In the genomic region with DNA sequence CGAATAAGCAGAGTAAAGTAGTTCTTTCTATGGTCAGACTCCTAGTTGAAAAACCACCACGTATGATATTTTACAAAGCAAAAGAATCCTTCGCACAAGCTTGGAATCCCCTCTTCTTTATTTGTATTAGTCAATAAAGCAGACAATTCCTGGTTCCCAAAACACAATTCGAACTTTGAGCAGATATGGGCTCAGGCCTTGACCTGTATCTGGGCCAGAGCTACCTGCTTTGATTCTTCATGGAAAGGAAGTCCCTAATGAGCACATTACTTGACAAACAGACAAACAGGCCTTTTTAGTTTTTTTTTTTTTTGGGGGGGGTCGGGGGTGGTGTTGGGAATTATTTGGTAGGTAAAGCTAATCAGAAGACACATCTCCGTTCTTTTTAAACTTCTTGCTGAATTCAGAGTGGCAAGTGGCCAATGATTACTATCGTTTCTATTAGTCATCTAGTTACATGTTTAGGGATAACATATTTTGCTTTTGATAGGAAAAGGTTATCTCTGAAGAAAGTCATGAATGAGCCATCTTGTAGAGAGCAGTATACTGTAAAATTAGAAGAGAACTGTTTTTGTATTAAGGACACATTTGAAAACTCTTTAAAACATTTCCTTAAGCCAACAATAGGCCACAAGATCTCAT, we compare ENCODE assay signal across 29 cellular contexts.
"Had no signal": no experiment of that assay in that cellular context is flagged by ENCODE, and none has a peak within 500 bp of the region (broad histone marks: within the 10 kb centered on the region; RNA-seq: fewer than 3 reads in every experiment).

No MANE protein-coding gene starts in this region.

- H3K4me1 Mint-ChIP-seq: naive B cell, neural progenitor cell had no signal

- H3K36me3 ChIP-seq: ascending aorta, brain microvascular endothelial cell, gastrocnemius medialis, neural progenitor cell, stomach, thyroid gland, upper lobe of left lung, vagina had no signal

- H3K9me3 ChIP-seq: gastrocnemius medialis, stomach, thyroid gland, upper lobe of left lung, vagina had no signal

- H3K4me2 ChIP-seq: neural progenitor cell had no signal

- H3K27ac ChIP-seq: ascending aorta, brain microvascular endothelial cell, gastrocnemius medialis, neural progenitor cell, stomach, thyroid gland, upper lobe of left lung, vagina, VCaP had no signal

- H3K4me3 Mint-ChIP-seq: activated naive CD4-positive, alpha-beta T cell treated with anti-CD3 and anti-CD28 coated beads, Interleukin-2, amount 10 ng/mL, durations not matched to agents 7 days and 5 days; activated naive CD8-positive, alpha-beta T cell treated with anti-CD3 and anti-CD28 coated beads, Interleukin-2, amount 10 ng/mL, durations not matched to agents 7 days and 5 days; mesothelial cell of epicardium; neural progenitor cell; stimulated activated naive B cell treated with anti-CD40 and anti-IgM and Interleukin-4, amounts not matched to agents 10 μg/mL and 1 μg/mL and 100 μg/mL, for 72 hours had no signal

- ATAC-seq: esophagus mucosa; gastrocnemius medialis; sciatic nerve; stimulated activated naive B cell treated with anti-CD40 and anti-IgM and Interleukin-4, amounts not matched to agents 10 μg/mL and 1 μg/mL and 100 μg/mL, for 72 hours had no signal

- H3K9ac ChIP-seq: neural progenitor cell had no signal

- H3K27me3 Mint-ChIP-seq: activated naive CD4-positive, alpha-beta T cell treated with anti-CD3 and anti-CD28 coated beads, Interleukin-2, amount 10 ng/mL, durations not matched to agents 7 days and 5 days; activated naive CD8-positive, alpha-beta T cell treated with anti-CD3 and anti-CD28 coated beads, Interleukin-2, amount 10 ng/mL, durations not matched to agents 7 days and 5 days; naive B cell; stimulated activated naive B cell treated with anti-CD40 and anti-IgM and Interleukin-4, amounts not matched to agents 10 μg/mL and 1 μg/mL and 100 μg/mL, for 72 hours had no signal

- H3K27ac Mint-ChIP-seq: activated naive CD4-positive, alpha-beta T cell treated with anti-CD3 and anti-CD28 coated beads, Interleukin-2, amount 10 ng/mL, durations not matched to agents 7 days and 5 days; activated naive CD8-positive, alpha-beta T cell treated with anti-CD3 and anti-CD28 coated beads, Interleukin-2, amount 10 ng/mL, durations not matched to agents 7 days and 5 days; mesothelial cell of epicardium; naive B cell; neural progenitor cell; stimulated activated naive B cell treated with anti-CD40 and anti-IgM and Interleukin-4, amounts not matched to agents 10 μg/mL and 1 μg/mL and 100 μg/mL, for 72 hours had no signal

- H3K36me3 Mint-ChIP-seq: activated naive CD4-positive, alpha-beta T cell treated with anti-CD3 and anti-CD28 coated beads, Interleukin-2, amount 10 ng/mL, durations not matched to agents 7 days and 5 days; mesothelial cell of epicardium; neural progenitor cell had no signal

- H3K27me3 ChIP-seq: ascending aorta, brain microvascular endothelial cell, gastrocnemius medialis, neural progenitor cell, stomach, thyroid gland, upper lobe of left lung, vagina had no signal

- H3K4me1 ChIP-seq: ascending aorta, neural progenitor cell, stomach, upper lobe of left lung, vagina had no signal

- H3K9me3 Mint-ChIP-seq: activated naive CD4-positive, alpha-beta T cell treated with anti-CD3 and anti-CD28 coated beads, Interleukin-2, amount 10 ng/mL, durations not matched to agents 7 days and 5 days had no signal

- FAIRE-seq: small intestine, TTC549 had no signal

- H3K4me3 ChIP-seq: ascending aorta, gastrocnemius medialis, neural progenitor cell, stomach, thyroid gland, upper lobe of left lung, vagina had no signal

- DNase-seq: activated CD4-positive, alpha-beta T cell treated with anti-CD3 and anti-CD28 coated beads for 48 hours; activated CD4-positive, alpha-beta T cell treated with anti-CD3 and anti-CD28 coated beads, Interleukin-2, amount 50 U/mL, for 48 hours; activated CD8-positive, alpha-beta memory T cell treated with anti-CD3 and anti-CD28 coated beads for 24 hours; activated gamma-delta T cell; activated naive CD4-positive, alpha-beta T cell treated with anti-CD3 and anti-CD28 coated beads, Interleukin-2, amount 10 ng/mL, durations not matched to agents 7 days and 5 days; activated naive CD8-positive, alpha-beta T cell treated with anti-CD3 and anti-CD28 coated beads, Interleukin-2, amount 10 ng/mL, durations not matched to agents 7 days and 5 days; activated T-cell treated with anti-CD3 and anti-CD28 coated beads, Interleukin-2, amount 50 U/mL, for 1 hour; brain microvascular endothelial cell; caudate nucleus; gastrocnemius medialis; glutamatergic neuron; hippocampal formation; naive B cell; small intestine; stimulated activated CD4-positive, alpha-beta T cell treated with anti-CD3 and anti-CD28 coated beads, Interleukin-4, amount 100 ng/mL, for 4 hours; stimulated activated CD8-positive, alpha-beta memory T cell treated with anti-CD3 and anti-CD28 coated beads, Interleukin-4, amount 100 ng/mL, for 48 hours; stimulated activated naive B cell treated with anti-CD40 and anti-IgM and Interleukin-4, amounts not matched to agents 10 μg/mL and 1 μg/mL and 100 μg/mL, for 72 hours; stomach; T-helper 9 cell; thyroid gland; upper lobe of left lung had no signal

- H2AFZ ChIP-seq: neural progenitor cell had no signal
